Comparison of ENCODE assay signal across 13 cellular contexts in the genomic region with DNA sequence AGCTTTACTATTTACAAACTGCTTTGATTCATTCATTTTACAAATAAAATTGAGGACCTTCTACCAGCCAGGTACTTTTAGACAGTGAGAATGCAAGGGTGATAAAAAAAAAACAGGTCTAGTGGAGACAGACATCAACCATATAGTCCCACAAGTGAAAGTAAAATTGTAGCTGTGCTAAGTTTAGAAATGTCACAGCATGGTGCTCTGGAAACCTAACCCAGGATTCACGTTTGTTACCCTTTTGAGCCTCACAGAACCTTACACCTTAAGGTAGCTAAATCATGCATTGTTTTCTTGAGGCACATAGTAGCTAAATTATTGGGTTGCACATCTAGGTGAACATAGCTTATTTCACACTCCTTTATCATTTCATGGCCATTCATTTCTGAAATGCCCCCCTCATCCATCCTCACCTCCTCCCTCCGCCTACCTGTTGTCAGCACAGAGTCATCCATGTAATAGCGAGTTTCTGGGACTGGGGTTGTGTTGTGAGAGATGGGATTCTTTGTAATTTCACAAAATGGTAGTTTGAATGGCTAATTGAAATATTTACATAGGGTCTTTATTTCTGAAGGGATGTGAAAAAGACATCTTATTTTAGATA. TPM values are rescaled to one million over a fixed set of nuclear protein-coding genes. Genes with fewer than 3 reads are reported as not detected.
A peak's percentile ranks its signal among the peaks of the same experiment; 100 is the strongest.
DNase-seq lines count a peak whose midpoint lies in the region; ATAC-seq lines count a peak whose summit lies in the region.
"Had no signal": no experiment of that assay in that cellular context is flagged by ENCODE, and none has a peak within 500 bp of the region (broad histone marks: within the 10 kb centered on the region; RNA-seq: fewer than 3 reads in every experiment).

No MANE protein-coding gene starts in this region.

- peak overlapping the region; percentile 23 for H3K27ac ChIP-seq in skeletal muscle tissue (ENCODE audit: low read depth, low read length)
- H3K27ac ChIP-seq: parathyroid adenoma, SJCRH30 had no signal

- peaks cover 5 to 14% (median 8%) of the 10 kb centered on the region in 3 donors for H3K36me3 ChIP-seq in skeletal muscle tissue (ENCODE audit: control insufficient read depth in 3 of 3, insufficient read depth in 3 of 3, low read length in 3 of 3)

- H3K9me3 ChIP-seq in skeletal muscle tissue (ENCODE audit: control insufficient read depth in 3 of 3, low read length in 3 of 3), result no peaks in the 10 kb centered on the region
- H3K9me3 ChIP-seq: SJCRH30 had no signal

- H3K9ac ChIP-seq in skeletal muscle tissue (ENCODE audit: low read depth in 1 of 3, low read length in 3 of 3), result no peak overlapping the region
- H3K9ac ChIP-seq: parathyroid adenoma had no signal

- H3K27ac Mint-ChIP-seq in T-cell, result peak overlapping the region; percentile 32 to 60
- H3K27ac Mint-ChIP-seq: dendritic cell treated with granulocyte-macrophage colony-stimulating factor and Interleukin-4, amounts not matched to agents 40 ng/mL and 50 ng/mL, for 4 days had no signal

- POLR2A ChIA-PET in T-cell (lab: Charles Lee), result interaction anchor here in 1 of 2 donors (0.5 kb wide), 1 partner anchor 89 kb away, joined by 3 read pairs; no protein-coding TSS in a partner anchor

- CTCF ChIA-PET in T-cell (lab: Charles Lee), result no interaction called here

- H3K27me3 Mint-ChIP-seq in T-cell, result no peaks in the 10 kb centered on the region
- H3K27me3 Mint-ChIP-seq: dendritic cell treated with granulocyte-macrophage colony-stimulating factor and Interleukin-4, amounts not matched to agents 40 ng/mL and 50 ng/mL, for 4 days had no signal

- peaks cover 38 to 50% (median 44%) of the 10 kb centered on the region in 3 donors for H3K4me1 Mint-ChIP-seq in T-cell

- H3K27me3 ChIP-seq in skeletal muscle tissue (ENCODE audit: control insufficient read depth in 3 of 3, insufficient read depth in 3 of 3, low read length in 3 of 3), result no peaks in the 10 kb centered on the region
- H3K27me3 ChIP-seq: SJCRH30 had no signal

- H3K4me3 Mint-ChIP-seq in T-cell, result peak overlapping the region in 1 of 3 donors; percentile 8
- H3K4me3 Mint-ChIP-seq: dendritic cell treated with granulocyte-macrophage colony-stimulating factor and Interleukin-4, amounts not matched to agents 40 ng/mL and 50 ng/mL, for 4 days had no signal

- DNase-seq in activated effector memory CD4-positive, alpha-beta T cell treated with anti-CD3 and anti-CD28 coated beads, Interleukin-2, amount 50 U/mL, for 16 hours, result peak; percentile 17
- no peak for DNase-seq in activated effector memory CD4-positive, alpha-beta T cell treated with Interleukin-2 at 50 U/mL for 16 hours
- DNase-seq in T-cell (no peak), activated gamma-delta T cell treated with Interleukin-2 at 50 U/mL for 16 hours (no peak), NCI-H1417 (lab: John Stamatoyannopoulos, UW) (no peak)
- DNase-seq: NCI-H2227 treated with DMSO at 0.1 percent for 48 hours, SJCRH30 had no signal

- ATAC-seq in HG02610 (IDR thresholded peaks at IDR 0.05; ENCODE audit: unreplicated experiment), result peak; percentile 79
- ATAC-seq in T-cell (replicated peaks in 1 of 4), result peak in 2 of 4 experiments; percentile 35 to 73
- no peak for ATAC-seq in HG03378 (IDR thresholded peaks at IDR 0.05; ENCODE audit: unreplicated experiment)
- ATAC-seq: esophagus mucosa had no signal

- peaks cover 3 to 5% (median 3%) of the 10 kb centered on the region in 3 donors for H3K4me1 ChIP-seq in skeletal muscle tissue (ENCODE audit: control insufficient read depth in 3 of 3, insufficient read depth in 3 of 3, low read length in 3 of 3)
- H3K4me1 ChIP-seq: parathyroid adenoma, SJCRH30 had no signal

- peaks cover 35% of the 10 kb centered on the region for H3K36me3 Mint-ChIP-seq in T-cell

- no peak overlapping the region for H3K4me3 ChIP-seq in skeletal muscle tissue (ENCODE audit: low read length in 3 of 3)
- H3K4me3 ChIP-seq: SJCRH30 had no signal

- no peaks in the 10 kb centered on the region for H3K9me3 Mint-ChIP-seq in T-cell
- H3K9me3 Mint-ChIP-seq: dendritic cell treated with granulocyte-macrophage colony-stimulating factor and Interleukin-4, amounts not matched to agents 40 ng/mL and 50 ng/mL, for 4 days had no signal

RNA-seq across cellular contexts. Expression of gene MTA3, which starts 7.1 kb away (rescaled TPM):
- total RNA-seq in T-cell, result 10 to 100 TPM; 20.9 to 42.4 (median 24.6) TPM
- 26.6 TPM for total RNA-seq in skeletal muscle tissue
